ENCODE assay signal across 8 cellular contexts in genomic region chr4:8198206-8198905, GRCh38. TPM values are rescaled to one million over a fixed set of nuclear protein-coding genes. Genes with fewer than 3 reads are reported as not detected.
DNase-seq lines count a peak whose midpoint lies in the region; ATAC-seq and TF ChIP-seq lines count a peak whose summit lies in the region.

No MANE protein-coding gene starts in this region.

- 89 to 98% methylated on average over 11 to 17 of the region's 17 CpGs for WGBS in endodermal cell (ENCODE audit: insufficient coverage in 1 of 2, insufficient read length in 1 of 2), 2 experiments

- H3K4me3 Mint-ChIP-seq in endodermal cell (no peak overlapping the region), progenitor cell of endocrine pancreas (ENCODE audit: low read depth) (peak overlapping the region; percentile 19)

- H3K4me1 Mint-ChIP-seq in endodermal cell (peaks cover 1% of the 10 kb centered on the region), progenitor cell of endocrine pancreas (ENCODE audit: low read depth) (peaks cover 26% of the 10 kb centered on the region)

- no peak overlapping the region for H3K27ac ChIP-seq in endodermal cell (ENCODE audit: low read depth, low read length)

- no peaks in the 10 kb centered on the region for H3K4me1 ChIP-seq in endodermal cell (ENCODE audit: control insufficient read depth, insufficient read depth, low read length)

- no peaks in the 10 kb centered on the region for H3K36me3 Mint-ChIP-seq in endodermal cell (ENCODE audit: low read depth)
- H3K36me3 Mint-ChIP-seq in progenitor cell of endocrine pancreas (ENCODE audit: insufficient read depth) = no peaks in the 10 kb centered on the region

- no peaks in the 10 kb centered on the region for H3K27me3 ChIP-seq in endodermal cell (ENCODE audit: control insufficient read depth, insufficient read depth, low read length, poor library complexity, severe bottlenecking)

- ATAC-seq in GM19025 (IDR thresholded peaks at IDR 0.05; ENCODE audit: low read depth, unreplicated experiment) = peak; percentile 1
- no peak for ATAC-seq in GM21381 (IDR thresholded peaks at IDR 0.05; ENCODE audit: unreplicated experiment)

- DNase-seq in KG1 (lab: John Stamatoyannopoulos, UW) (peak; percentile 67), endodermal cell (no peak), progenitor cell of endocrine pancreas (ENCODE audit: low spot score, unreplicated experiment) (no peak), retina (no peak), NCI-H1048 (lab: John Stamatoyannopoulos, UW) (no peak), hippocampal formation (lab: John Stamatoyannopoulos, UW) (no peak)

- H3K9me3 ChIP-seq in endodermal cell (ENCODE audit: control insufficient read depth, low read length) = no peaks in the 10 kb centered on the region

- no peak overlapping the region for H3K9ac ChIP-seq in endodermal cell (ENCODE audit: extremely low read depth, low read length, poor library complexity, severe bottlenecking)

- H3K27me3 Mint-ChIP-seq in endodermal cell (ENCODE audit: insufficient read depth) = no peaks in the 10 kb centered on the region
- no peaks in the 10 kb centered on the region for H3K27me3 Mint-ChIP-seq in progenitor cell of endocrine pancreas

- peak overlapping the region; percentile 52 for H3K27ac Mint-ChIP-seq in endodermal cell
- peak overlapping the region; percentile 93 for H3K27ac Mint-ChIP-seq in progenitor cell of endocrine pancreas

- no peak overlapping the region for H3K4me3 ChIP-seq in endodermal cell (ENCODE audit: low read length)

- no peaks in the 10 kb centered on the region for H3K9me3 Mint-ChIP-seq in endodermal cell
- H3K9me3 Mint-ChIP-seq in progenitor cell of endocrine pancreas (ENCODE audit: low read depth) = no peaks in the 10 kb centered on the region

- TF ChIP-seq CTCF in endodermal cell (conservative IDR thresholded peaks at IDR 0.05) = no peak
- no peak for TF ChIP-seq CTCF in progenitor cell of endocrine pancreas (IDR thresholded peaks at IDR 0.05; ENCODE audit: unreplicated experiment)

- H3K36me3 ChIP-seq in endodermal cell (ENCODE audit: control insufficient read depth, insufficient read depth, low read length) = no peaks in the 10 kb centered on the region

RNA-seq across cellular contexts. Expression of gene SH3TC1, which starts 0.7 kb away (rescaled TPM):
- total RNA-seq in endodermal cell (1 to 10 TPM; 1.9 to 2.6 TPM), progenitor cell of endocrine pancreas (11.2 and 12.5 TPM in 2 replicates)
- 0.39 TPM for polyA plus RNA-seq in endodermal cell (2013, experiment 1 of 2)
- 0.58 TPM for polyA plus RNA-seq in endodermal cell (2013, experiment 2 of 2)

RNA-seq across cellular contexts. Expression of gene ABLIM2, which starts 39.7 kb away (rescaled TPM):
- total RNA-seq in endodermal cell (1 to 10 TPM in 1 of 2 donors, under 1 TPM in 1; 0.35 to 1.6 TPM), progenitor cell of endocrine pancreas (5.7 and 7.5 TPM in 2 replicates)
- polyA plus RNA-seq in endodermal cell (2013, experiment 1 of 2) = 1.4 TPM
- 2.5 TPM for polyA plus RNA-seq in endodermal cell (2013, experiment 2 of 2)
